In the genomic region with DNA sequence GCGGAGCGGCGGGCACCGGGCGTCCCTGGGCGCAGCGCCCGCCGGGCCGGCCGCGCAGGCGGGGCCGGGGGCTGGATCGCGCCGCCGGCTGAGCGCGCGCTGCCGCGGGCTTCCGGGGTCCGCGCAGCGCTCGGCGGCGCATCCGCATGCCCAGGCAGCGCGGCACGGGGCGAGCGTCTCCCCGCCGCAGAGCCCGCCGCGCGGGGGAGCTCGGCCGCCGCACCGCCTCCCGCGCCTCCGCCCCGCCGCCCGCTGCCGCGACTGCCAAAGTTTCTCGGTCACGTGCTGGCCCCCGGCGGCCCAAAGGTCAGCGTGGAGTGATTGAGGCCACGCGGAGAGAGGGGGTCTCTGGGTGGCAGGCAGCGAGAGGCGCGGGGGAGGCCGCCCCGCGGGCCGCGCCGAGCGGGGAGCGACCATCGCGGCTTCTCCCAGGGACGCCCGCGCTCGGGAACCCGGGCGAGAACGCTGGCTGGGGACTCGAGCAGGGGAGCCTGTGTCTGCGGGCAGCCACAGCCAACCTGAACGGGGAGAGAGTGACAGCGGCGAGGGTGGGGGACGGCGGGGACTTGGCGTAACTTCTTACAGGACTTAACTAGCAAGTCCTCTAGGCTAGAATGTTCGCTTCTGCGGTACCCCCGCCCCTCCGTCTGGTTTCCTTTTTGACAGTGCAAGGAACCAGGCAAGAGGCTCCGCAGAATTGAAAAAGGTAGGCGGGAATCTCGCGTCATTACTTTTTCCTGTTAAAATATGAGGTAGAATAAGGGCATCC, we compare ENCODE assay signal across 8 cellular contexts. TPM values are rescaled to one million over a fixed set of nuclear protein-coding genes. Genes with fewer than 3 reads are reported as not detected.
DNase-seq lines count a peak whose midpoint lies in the region; ATAC-seq, FAIRE-seq and TF ChIP-seq lines count a peak whose summit lies in the region.

A gene with protein sequence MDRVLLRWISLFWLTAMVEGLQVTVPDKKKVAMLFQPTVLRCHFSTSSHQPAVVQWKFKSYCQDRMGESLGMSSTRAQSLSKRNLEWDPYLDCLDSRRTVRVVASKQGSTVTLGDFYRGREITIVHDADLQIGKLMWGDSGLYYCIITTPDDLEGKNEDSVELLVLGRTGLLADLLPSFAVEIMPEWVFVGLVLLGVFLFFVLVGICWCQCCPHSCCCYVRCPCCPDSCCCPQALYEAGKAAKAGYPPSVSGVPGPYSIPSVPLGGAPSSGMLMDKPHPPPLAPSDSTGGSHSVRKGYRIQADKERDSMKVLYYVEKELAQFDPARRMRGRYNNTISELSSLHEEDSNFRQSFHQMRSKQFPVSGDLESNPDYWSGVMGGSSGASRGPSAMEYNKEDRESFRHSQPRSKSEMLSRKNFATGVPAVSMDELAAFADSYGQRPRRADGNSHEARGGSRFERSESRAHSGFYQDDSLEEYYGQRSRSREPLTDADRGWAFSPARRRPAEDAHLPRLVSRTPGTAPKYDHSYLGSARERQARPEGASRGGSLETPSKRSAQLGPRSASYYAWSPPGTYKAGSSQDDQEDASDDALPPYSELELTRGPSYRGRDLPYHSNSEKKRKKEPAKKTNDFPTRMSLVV (minus strand): TSS at position 180 of the 769 bp plus-strand sequence. CDS start 272 bp downstream, outside the sequence.

- intact Hi-C loops in mucosa of descending colon (cut with DNase I, micrococcal nuclease), result no loop called here

- no peaks in the 10 kb centered on the region for H3K9me3 ChIP-seq in mucosa of descending colon

- peaks cover 20% of the 10 kb centered on the region for H3K4me1 Mint-ChIP-seq in endothelial cell (ENCODE audit: unreplicated experiment)

- no peaks in the 10 kb centered on the region for H3K9me3 Mint-ChIP-seq in endothelial cell (ENCODE audit: unreplicated experiment)

- peak within 1 kb of the TSS; percentile 91 for H3K4me3 Mint-ChIP-seq in endothelial cell (ENCODE audit: unreplicated experiment)

- ATAC-seq in HG02610 (IDR thresholded peaks at IDR 0.05; ENCODE audit: unreplicated experiment), result peak; percentile 68
- peak; percentile 86 for ATAC-seq in mucosa of descending colon

- TF ChIP-seq CTCF in endothelial cell (IDR thresholded peaks at IDR 0.05; ENCODE audit: unreplicated experiment) (no peak), mucosa of descending colon (IDR thresholded peaks at IDR 0.05) (no peak)

- peaks cover 23% of the 10 kb centered on the region for H3K27me3 Mint-ChIP-seq in endothelial cell (ENCODE audit: unreplicated experiment)

- no peaks in the 10 kb centered on the region for H3K36me3 ChIP-seq in mucosa of descending colon (ENCODE audit: low read depth)

- peaks cover 5% of the 10 kb centered on the region for H3K4me1 ChIP-seq in mucosa of descending colon (ENCODE audit: low read depth)

- peak; percentile 69 for FAIRE-seq in GM12891 (lab: Jason Lieb, UNC)

- TF ChIP-seq POLR2A in GM12891 (IDR thresholded peaks at IDR 0.05; ENCODE audit: low read depth, low read length), result no peak

- no peaks in the 10 kb centered on the region for H3K36me3 Mint-ChIP-seq in endothelial cell (ENCODE audit: low read depth, unreplicated experiment)

- no peak within 1 kb of the TSS for H3K27ac Mint-ChIP-seq in endothelial cell (ENCODE audit: unreplicated experiment)

- H3K4me3 ChIP-seq in mucosa of descending colon, result peak within 1 kb of the TSS; percentile 19

- DNase-seq in GM12891 (ENCODE audit: insufficient read length, low spot score) (peak; percentile 61), NCI-H2171 (lab: John Stamatoyannopoulos, UW) (peak; percentile 18), endothelial cell (ENCODE audit: low spot score) (peak; percentile 44), mucosa of descending colon (peak; percentile 51 to 63 (median 59)), GF-D8 (lab: John Stamatoyannopoulos, UW) (no peak)
- DNase-seq in activated CD8-positive, alpha-beta memory T cell treated with anti-CD3 and anti-CD28 coated beads for 48 hours (ENCODE audit: low read depth in 2 of 3, low spot score in 2 of 3), result peak in 2 of 3 experiments; percentile 23 to 43
- peak; percentile 33 to 51 for DNase-seq in stimulated activated CD8-positive, alpha-beta memory T cell treated with anti-CD3 and anti-CD28 coated beads, Interleukin-4, amount 100 ng/mL, for 4 hours (ENCODE audit: low read depth in 2 of 2, low spot score in 1 of 2)

TF ChIP-seq in GM12891, 5 proteins besides CTCF, POLR2A, EP300 and RAD21:
- TF ChIP-seq TAF1 (IDR thresholded peaks at IDR 0.05; ENCODE audit: low read depth, low read length) (no peak), PAX5 (IDR thresholded peaks at IDR 0.05; ENCODE audit: insufficient read depth, low read length, severe bottlenecking) (no peak), POLR2AphosphoS5 (IDR thresholded peaks at IDR 0.05; ENCODE audit: low read depth, low read length) (no peak), POU2F2 (IDR thresholded peaks at IDR 0.05; ENCODE audit: low read depth, low read length) (no peak), SPI1 (IDR thresholded peaks at IDR 0.05; ENCODE audit: low read depth, low read length) (no peak)

RNA-seq across cellular contexts. Expression of the gene that starts here (rescaled TPM):
- polyA plus RNA-seq in GM12891 (2012; ENCODE audit: low read depth, missing spikeins), result 0.19 TPM
- total RNA-seq in endothelial cell (ENCODE audit: unreplicated experiment) (1.2 TPM), mucosa of descending colon (1 to 10 TPM in 1 of 3 donors, under 1 TPM in 2; 0.46 to 7.3 (median 0.52) TPM)
